ENCODE assay signal across 23 cellular contexts in genomic region chr14:103434868-103435442, GRCh38. TPM values are rescaled to one million over a fixed set of nuclear protein-coding genes. Genes with fewer than 3 reads are reported as not detected.
A peak's percentile ranks its signal among the peaks of the same experiment; 100 is the strongest.
DNase-seq lines count a peak whose midpoint lies in the region; ATAC-seq, FAIRE-seq and TF ChIP-seq lines count a peak whose summit lies in the region.
"Had no signal": no experiment of that assay in that cellular context is flagged by ENCODE, and none has a peak within 500 bp of the region (broad histone marks: within the 10 kb centered on the region; RNA-seq: fewer than 3 reads in every experiment).

No MANE protein-coding gene starts in this region.

- DNase-seq in chondrocyte (ENCODE audit: low spot score): no peak
- no peak for DNase-seq in cardiac muscle cell (ENCODE audit: low read depth in 1 of 2, low spot score in 1 of 2)
- no peak for DNase-seq in thoracic aorta (ENCODE audit: low spot score)
- DNase-seq in GM20000 (ENCODE audit: low spot score): no peak
- DNase-seq in kidney: no peak
- no peak for DNase-seq in GOT3 (lab: John Stamatoyannopoulos, UW)
- DNase-seq: activated CD8-positive, alpha-beta T cell treated with anti-CD3 and anti-CD28 coated beads for 36 hours; activated T-cell treated with anti-CD3 and anti-CD28 coated beads, Interleukin-2, amount 50 U/mL, for 1 hour; CD4-positive, alpha-beta memory T cell; DMS153; foreskin keratinocyte; GDM1; hypothalamus; KG1; NCI-H1436 treated with DMSO at 0.1 percent for 48 hours; NCI-H510A treated with DMSO at 0.1 percent for 48 hours; occipital lobe; testis had no signal

- H3K4me3 ChIP-seq in cardiac muscle cell (no peak overlapping the region), thoracic aorta (peak overlapping the region; percentile 2), kidney (ENCODE audit: low read length in 2 of 2) (no peak overlapping the region)
- H3K4me3 ChIP-seq: testis had no signal

- TF ChIP-seq CTCF in chondrocyte (IDR thresholded peaks at IDR 0.05): peak; percentile 40
- no peak for TF ChIP-seq CTCF in cardiac muscle cell (IDR thresholded peaks at IDR 0.05; ENCODE audit: low read depth, low read length)
- TF ChIP-seq CTCF in nephron (IDR thresholded peaks at IDR 0.05; ENCODE audit: unreplicated experiment in 3 of 3): no peak
- peak; percentile 23 for TF ChIP-seq CTCF in thoracic aorta (IDR thresholded peaks at IDR 0.05)
- no peak for TF ChIP-seq CTCF in GM20000 (IDR thresholded peaks at IDR 0.05; ENCODE audit: extremely low read depth, missing control alignments)
- no peak for TF ChIP-seq CTCF in kidney (IDR thresholded peaks at IDR 0.05; ENCODE audit: borderline replicate concordance, extremely low read depth, insufficient read depth)

- H3K27me3 Mint-ChIP-seq in chondrocyte (ENCODE audit: low read depth) (no peaks in the 10 kb centered on the region), nephron (ENCODE audit: low read depth) (no peaks in the 10 kb centered on the region)
- H3K27me3 Mint-ChIP-seq: activated CD8-positive, alpha-beta T cell treated with anti-CD3 and anti-CD28 coated beads for 36 hours; CD4-positive, alpha-beta memory T cell; memory B cell had no signal

- intact Hi-C loops in kidney (cut with DNase I): no loop called here

- H3K27me3 ChIP-seq in cardiac muscle cell: no peaks in the 10 kb centered on the region
- H3K27me3 ChIP-seq in thoracic aorta (replicated peaks; ENCODE audit: insufficient read depth): no peaks in the 10 kb centered on the region
- H3K27me3 ChIP-seq: foreskin keratinocyte, testis had no signal

- H3K4me1 ChIP-seq in cardiac muscle cell (ENCODE audit: low read depth): no peaks in the 10 kb centered on the region
- peaks cover 23 to 26% of the 10 kb centered on the region in 2 donors for H3K4me1 ChIP-seq in thoracic aorta (ENCODE audit: control insufficient read depth in 1 of 2, low read depth in 2 of 2)
- H3K4me1 ChIP-seq in kidney (ENCODE audit: control insufficient read depth in 1 of 2, insufficient read depth in 1 of 2, low read depth in 1 of 2, low read length in 2 of 2): no peaks in the 10 kb centered on the region
- H3K4me1 ChIP-seq: foreskin keratinocyte had no signal

- no peaks in the 10 kb centered on the region for H3K9me3 ChIP-seq in cardiac muscle cell (ENCODE audit: low read depth)
- H3K9me3 ChIP-seq in thoracic aorta: no peaks in the 10 kb centered on the region
- H3K9me3 ChIP-seq in kidney (ENCODE audit: control insufficient read depth in 1 of 2, low read length in 2 of 2): no peaks in the 10 kb centered on the region
- H3K9me3 ChIP-seq: testis had no signal

- peak overlapping the region; percentile 78 for H3K27ac Mint-ChIP-seq in chondrocyte (ENCODE audit: unreplicated experiment)
- peak overlapping the region in 2 of 3 experiments; percentile 28 to 51 for H3K27ac Mint-ChIP-seq in nephron
- H3K27ac Mint-ChIP-seq: activated CD8-positive, alpha-beta T cell treated with anti-CD3 and anti-CD28 coated beads for 36 hours; memory B cell; T-helper 2 cell treated with Interferon-gamma antibody and Interleukin-4, amounts not matched to agents 5 μg/mL and 100 μg/mL, for 36 hours had no signal

- H3K9ac ChIP-seq in kidney (ENCODE audit: low read length in 2 of 2): no peak overlapping the region

- peaks cover 8% of the 10 kb centered on the region for H3K36me3 Mint-ChIP-seq in chondrocyte (ENCODE audit: low read depth)
- peaks cover 44% of the 10 kb centered on the region for H3K36me3 Mint-ChIP-seq in nephron (ENCODE audit: low read depth)

- H3K9me3 Mint-ChIP-seq in chondrocyte (ENCODE audit: low read depth) (no peaks in the 10 kb centered on the region), nephron (no peaks in the 10 kb centered on the region)
- H3K9me3 Mint-ChIP-seq: activated CD8-positive, alpha-beta T cell treated with anti-CD3 and anti-CD28 coated beads for 36 hours; CD4-positive, alpha-beta memory T cell; memory B cell; T-helper 2 cell treated with Interferon-gamma antibody and Interleukin-4, amounts not matched to agents 5 μg/mL and 100 μg/mL, for 36 hours had no signal

- FAIRE-seq in kidney (lab: Jason Lieb, UNC): no peak
- FAIRE-seq: islet of Langerhans had no signal

- peak overlapping the region; percentile 68 for H3K27ac ChIP-seq in cardiac muscle cell
- peak overlapping the region; percentile 32 to 63 for H3K27ac ChIP-seq in thoracic aorta
- no peak overlapping the region for H3K27ac ChIP-seq in kidney (ENCODE audit: low read depth in 2 of 2, low read length in 2 of 2)
- H3K27ac ChIP-seq: foreskin keratinocyte had no signal

- peaks cover 18% of the 10 kb centered on the region for H3K4me1 Mint-ChIP-seq in chondrocyte (ENCODE audit: low read depth)
- H3K4me1 Mint-ChIP-seq in nephron: peaks cover 9% of the 10 kb centered on the region

- peaks cover under 1% of the 10 kb centered on the region for H3K36me3 ChIP-seq in cardiac muscle cell
- H3K36me3 ChIP-seq in thoracic aorta: no peaks in the 10 kb centered on the region
- peaks cover 6 to 8% of the 10 kb centered on the region in 2 donors for H3K36me3 ChIP-seq in kidney (ENCODE audit: control insufficient read depth in 1 of 2, insufficient read depth in 2 of 2, low read length in 2 of 2)

- ATAC-seq in thoracic aorta (ENCODE audit: insufficient number of reproducible peaks, low FRiP score, low read depth): no peak
- ATAC-seq: activated CD8-positive, alpha-beta T cell treated with anti-CD3 and anti-CD28 coated beads for 36 hours; foreskin keratinocyte; SK-N-SH treated with all-trans-retinoic acid at 6 μM for 48 hours had no signal

- no peak overlapping the region for H3K4me3 Mint-ChIP-seq in chondrocyte (ENCODE audit: unreplicated experiment)
- H3K4me3 Mint-ChIP-seq in nephron: no peak overlapping the region
- H3K4me3 Mint-ChIP-seq: activated CD8-positive, alpha-beta T cell treated with anti-CD3 and anti-CD28 coated beads for 36 hours; CD4-positive, alpha-beta memory T cell; memory B cell; T-helper 2 cell treated with Interferon-gamma antibody and Interleukin-4, amounts not matched to agents 5 μg/mL and 100 μg/mL, for 36 hours had no signal

RNA-seq across cellular contexts. Expression of gene MARK3, which starts 49.7 kb away (rescaled TPM):
- total RNA-seq in chondrocyte (65.1 to 73.7 TPM (median 70.8 TPM) in 3 replicates), cardiac muscle cell (69.4 and 88.3 TPM in 2 replicates), thoracic aorta (100 to 1,000 TPM in 1 of 2 donors, 10 to 100 TPM in 1; 77.6 to 133 TPM), kidney (83.1 TPM)
- polyA plus RNA-seq in cardiac muscle cell (72.9 and 97.4 TPM in 2 replicates), kidney (ENCODE audit: insufficient read depth, low read depth, low replicate concordance) (39.8 TPM)

Comparison
In these comparisons a context has a peak if more than half of its experiments do, and no peak if none do; other contexts are left out.
1. CTCF ChIP-seq: peak in chondrocyte (single experiment) and thoracic aorta (single experiment); none in cardiac muscle cell (single experiment), nephron (0 of 3), GM20000 (single experiment) and kidney (single experiment).
2. H3K27ac ChIP-seq: peak in cardiac muscle cell (single experiment) and thoracic aorta (2 of 2); none in kidney (0 of 2).